ENCODE assay signal across 8 cellular contexts in genomic region chr14:50047274-50047676, GRCh38.
DNase-seq lines count a peak whose midpoint lies in the region; ATAC-seq and TF ChIP-seq lines count a peak whose summit lies in the region.

No MANE protein-coding gene starts in this region.

- no peak overlapping the region for H3K27ac ChIP-seq in parathyroid adenoma

- ATAC-seq in stimulated activated naive CD8-positive, alpha-beta T cell treated with anti-CD3 and anti-CD28 coated beads, Interleukin-15, Interleukin-2, amounts not matched to agents 100 U/mL and 50 U/mL, for 24 hours: no peak
- peak; percentile 75 for ATAC-seq in HG03175 (IDR thresholded peaks at IDR 0.05; ENCODE audit: unreplicated experiment)
- no peak for ATAC-seq in activated naive CD8-positive, alpha-beta T cell treated with anti-CD3 and anti-CD28 coated beads, Interleukin-2, amount 50 U/mL, for 24 hours
- ATAC-seq in HG03039 (IDR thresholded peaks at IDR 0.05; ENCODE audit: unreplicated experiment): no peak

- H3K4me1 ChIP-seq in parathyroid adenoma: peaks cover 14% of the 10 kb centered on the region

- H3K27ac Mint-ChIP-seq in stimulated activated naive CD8-positive, alpha-beta T cell treated with anti-CD3 and anti-CD28 coated beads, Interleukin-15, Interleukin-2, amounts not matched to agents 100 ng/mL and 50 ng/mL, for 24 hours: peak overlapping the region; percentile 65
- peak overlapping the region; percentile 10 for H3K27ac Mint-ChIP-seq in activated naive CD8-positive, alpha-beta T cell treated with anti-CD3 and anti-CD28 coated beads, Interleukin-2, amount 50 U/mL, for 24 hours

- H3K4me2 ChIP-seq in parathyroid adenoma (ENCODE audit: low read length): no peak overlapping the region

- H3K4me1 Mint-ChIP-seq in stimulated activated naive CD8-positive, alpha-beta T cell treated with anti-CD3 and anti-CD28 coated beads, Interleukin-15, Interleukin-2, amounts not matched to agents 100 ng/mL and 50 ng/mL, for 24 hours (ENCODE audit: low read depth): peaks cover 54% of the 10 kb centered on the region
- peaks cover 48% of the 10 kb centered on the region for H3K4me1 Mint-ChIP-seq in activated naive CD8-positive, alpha-beta T cell treated with anti-CD3 and anti-CD28 coated beads, Interleukin-2, amount 50 U/mL, for 24 hours

- peak overlapping the region; percentile 27 for H3K4me3 Mint-ChIP-seq in stimulated activated naive CD8-positive, alpha-beta T cell treated with anti-CD3 and anti-CD28 coated beads, Interleukin-15, Interleukin-2, amounts not matched to agents 100 ng/mL and 50 ng/mL, for 24 hours
- no peak overlapping the region for H3K4me3 Mint-ChIP-seq in activated naive CD8-positive, alpha-beta T cell treated with anti-CD3 and anti-CD28 coated beads, Interleukin-2, amount 50 U/mL, for 24 hours

- no peaks in the 10 kb centered on the region for H3K36me3 ChIP-seq in parathyroid adenoma (ENCODE audit: control insufficient read depth, insufficient read depth, low read length)

- H3K4me3 ChIP-seq in parathyroid adenoma (ENCODE audit: low read depth, low read length): no peak overlapping the region

- TF ChIP-seq CTCF in parathyroid adenoma (IDR thresholded peaks at IDR 0.05): no peak

- peak overlapping the region; percentile 16 for H2AFZ ChIP-seq in parathyroid adenoma

- no peak for DNase-seq in stimulated activated naive CD8-positive, alpha-beta T cell treated with anti-CD3 and anti-CD28 coated beads, Interleukin-15, Interleukin-2, amounts not matched to agents 100 U/mL and 50 U/mL, for 24 hours
- no peak for DNase-seq in activated naive CD8-positive, alpha-beta T cell treated with anti-CD3 and anti-CD28 coated beads, Interleukin-2, amount 50 U/mL, for 24 hours
- DNase-seq in iPS-NIHi7 (ENCODE audit: extremely low spot score): no peak
- DNase-seq in NCI-H774 (lab: John Stamatoyannopoulos, UW): no peak

- no peak overlapping the region for H3K9ac ChIP-seq in parathyroid adenoma

- H3K36me3 Mint-ChIP-seq in stimulated activated naive CD8-positive, alpha-beta T cell treated with anti-CD3 and anti-CD28 coated beads, Interleukin-15, Interleukin-2, amounts not matched to agents 100 ng/mL and 50 ng/mL, for 24 hours (ENCODE audit: low read depth): peaks cover 28% of the 10 kb centered on the region
- H3K36me3 Mint-ChIP-seq in activated naive CD8-positive, alpha-beta T cell treated with anti-CD3 and anti-CD28 coated beads, Interleukin-2, amount 50 U/mL, for 24 hours (ENCODE audit: low read depth): peaks cover 30% of the 10 kb centered on the region

- no peaks in the 10 kb centered on the region for H3K79me2 ChIP-seq in parathyroid adenoma

- H3K9me3 ChIP-seq in parathyroid adenoma (ENCODE audit: control insufficient read depth, low read length): no peaks in the 10 kb centered on the region

- peaks cover 7% of the 10 kb centered on the region for H3K9me3 Mint-ChIP-seq in stimulated activated naive CD8-positive, alpha-beta T cell treated with anti-CD3 and anti-CD28 coated beads, Interleukin-15, Interleukin-2, amounts not matched to agents 100 ng/mL and 50 ng/mL, for 24 hours
- H3K9me3 Mint-ChIP-seq in activated naive CD8-positive, alpha-beta T cell treated with anti-CD3 and anti-CD28 coated beads, Interleukin-2, amount 50 U/mL, for 24 hours: peaks cover 7% of the 10 kb centered on the region

- no peaks in the 10 kb centered on the region for H3K27me3 Mint-ChIP-seq in stimulated activated naive CD8-positive, alpha-beta T cell treated with anti-CD3 and anti-CD28 coated beads, Interleukin-15, Interleukin-2, amounts not matched to agents 100 ng/mL and 50 ng/mL, for 24 hours
- no peaks in the 10 kb centered on the region for H3K27me3 Mint-ChIP-seq in activated naive CD8-positive, alpha-beta T cell treated with anti-CD3 and anti-CD28 coated beads, Interleukin-2, amount 50 U/mL, for 24 hours

- no peaks in the 10 kb centered on the region for H3K27me3 ChIP-seq in parathyroid adenoma (ENCODE audit: control insufficient read depth, insufficient read depth, low read length)
